Comparison of ENCODE assay signal across 10 cellular contexts in genomic region chr2:11539317-11540147, GRCh38. TPM values are rescaled to one million over a fixed set of nuclear protein-coding genes. Genes with fewer than 3 reads are reported as not detected.
A peak's percentile ranks its signal among the peaks of the same experiment; 100 is the strongest.
DNase-seq lines count a peak whose midpoint lies in the region; ATAC-seq and TF ChIP-seq lines count a peak whose summit lies in the region.
"Had no signal": no experiment of that assay in that cellular context is flagged by ENCODE, and none has a peak within 500 bp of the region (broad histone marks: within the 10 kb centered on the region; RNA-seq: fewer than 3 reads in every experiment).

No MANE protein-coding gene starts in this region.

- intact Hi-C loops in MCF 10A (cut with micrococcal nuclease), result no loop called here

- H3K23ac ChIP-seq in mesendoderm (ENCODE audit: low read length), result no peak overlapping the region

- no peak overlapping the region for H2BK120ac ChIP-seq in mesendoderm (ENCODE audit: low read depth, low read length)

- no peak overlapping the region for H2BK15ac ChIP-seq in mesendoderm (replicated peaks; ENCODE audit: low read depth)

- peaks cover 10% of the 10 kb centered on the region for H3K27me3 Mint-ChIP-seq in MCF 10A (ENCODE audit: insufficient read depth, unreplicated experiment)
- peaks cover 55% of the 10 kb centered on the region for H3K27me3 Mint-ChIP-seq in activated T-cell treated with anti-CD3 and anti-CD28 coated beads, Interleukin-2, amount 50 U/mL, for 72 hours (ENCODE audit: low read depth)

- peak overlapping the region; percentile 1 for H3K9ac ChIP-seq in mesendoderm (ENCODE audit: low read length)

- peak overlapping the region; percentile 68 for H3K56ac ChIP-seq in mesendoderm (ENCODE audit: low read length)

- no peak for TF ChIP-seq CTCF in MCF 10A (IDR thresholded peaks at IDR 0.05; ENCODE audit: unreplicated experiment)
- TF ChIP-seq CTCF in omental fat pad (IDR thresholded peaks at IDR 0.05), result no peak

- no peaks in the 10 kb centered on the region for H3K36me3 ChIP-seq in mesendoderm (ENCODE audit: control insufficient read depth, insufficient read depth, low read length)
- H3K36me3 ChIP-seq: neutrophil had no signal

- H3K36me3 Mint-ChIP-seq in MCF 10A (ENCODE audit: insufficient read depth, unreplicated experiment), result no peaks in the 10 kb centered on the region
- H3K36me3 Mint-ChIP-seq in activated T-cell treated with anti-CD3 and anti-CD28 coated beads, Interleukin-2, amount 50 U/mL, for 72 hours (ENCODE audit: insufficient read depth in 2 of 2), result no peaks in the 10 kb centered on the region

- no CpG with 5 or more reads among the region's 18 CpGs for WGBS in mesendoderm (ENCODE audit: extremely low coverage, insufficient coverage, low lambda C conversion rate)

- H2BK5ac ChIP-seq in mesendoderm (ENCODE audit: low read length), result no peak overlapping the region

- peak overlapping the region; percentile 69 for H3K4me3 Mint-ChIP-seq in MCF 10A (ENCODE audit: unreplicated experiment)
- no peak overlapping the region for H3K4me3 Mint-ChIP-seq in activated T-cell treated with anti-CD3 and anti-CD28 coated beads, Interleukin-2, amount 50 U/mL, for 72 hours
- H3K4me3 Mint-ChIP-seq: B cell had no signal

- H4K5ac ChIP-seq in mesendoderm (ENCODE audit: low read length), result no peak overlapping the region

- H4K8ac ChIP-seq in mesendoderm (ENCODE audit: low read depth, low read length), result no peak overlapping the region

- no peak overlapping the region for H3K4ac ChIP-seq in mesendoderm (ENCODE audit: low read depth, low read length)

- no peaks in the 10 kb centered on the region for H3K79me1 ChIP-seq in mesendoderm (ENCODE audit: low read length)

- peak; percentile 90 for DNase-seq in COR-L47 (lab: John Stamatoyannopoulos, UW)
- peak; percentile 92 for DNase-seq in NCI-H2029 (lab: John Stamatoyannopoulos, UW)
- peak; percentile 56 for DNase-seq in MCF 10A (ENCODE audit: unreplicated experiment)
- DNase-seq in mesendoderm, result peak; percentile 77
- DNase-seq in SIG-M5 (lab: John Stamatoyannopoulos, UW), result no peak
- no peak for DNase-seq in activated T-cell treated with anti-CD3 and anti-CD28 coated beads, Interleukin-2, amount 50 U/mL, for 72 hours
- DNase-seq in omental fat pad (ENCODE audit: low spot score), result no peak

- H3K4me2 ChIP-seq in mesendoderm (ENCODE audit: low read length), result no peak overlapping the region

- ATAC-seq in activated T-cell treated with anti-CD3 and anti-CD28 coated beads, Interleukin-2, amount 50 U/mL, for 72 hours (replicated peaks in 1 of 2), result no peak
- ATAC-seq in omental fat pad (ENCODE audit: low FRiP score) (no peak), GM21737 (IDR thresholded peaks at IDR 0.05; ENCODE audit: unreplicated experiment) (no peak)

- H3K4me1 ChIP-seq in mesendoderm (ENCODE audit: control insufficient read depth, low read depth, low read length), result peaks cover 22% of the 10 kb centered on the region

- H3K79me2 ChIP-seq in mesendoderm (ENCODE audit: control insufficient read depth, insufficient read depth, low read length), result no peaks in the 10 kb centered on the region

- no peak overlapping the region for H3K18ac ChIP-seq in mesendoderm (ENCODE audit: low read length)

- H2AK5ac ChIP-seq in mesendoderm (ENCODE audit: low read length), result no peak overlapping the region

- H3K27me3 ChIP-seq in mesendoderm (ENCODE audit: insufficient read depth, low read length, poor library complexity), result no peaks in the 10 kb centered on the region

- CTCF ChIA-PET in MCF 10A (lab: Yijun Ruan, JAX), result interaction anchor here (0.5 to 2.1 kb wide), 8 partner anchors 14 to 569 kb away, joined by 3 to 10 read pairs (median 4); no protein-coding TSS in a partner anchor

- H3K4me1 Mint-ChIP-seq in MCF 10A (ENCODE audit: insufficient read depth, unreplicated experiment), result peaks cover 42% of the 10 kb centered on the region
- no peaks in the 10 kb centered on the region for H3K4me1 Mint-ChIP-seq in activated T-cell treated with anti-CD3 and anti-CD28 coated beads, Interleukin-2, amount 50 U/mL, for 72 hours (ENCODE audit: low read depth)
- H3K4me1 Mint-ChIP-seq: B cell had no signal

- no TSS peak for BruUV-seq in MCF 10A (replicated peaks; lab: Mats Ljungman, UMichigan)

- peak overlapping the region; percentile 2 for H3K27ac ChIP-seq in mesendoderm (ENCODE audit: low read depth, low read length)
- H3K27ac ChIP-seq: neutrophil had no signal

- no peaks in the 10 kb centered on the region for H3K9me3 Mint-ChIP-seq in MCF 10A (ENCODE audit: unreplicated experiment)
- no peaks in the 10 kb centered on the region for H3K9me3 Mint-ChIP-seq in activated T-cell treated with anti-CD3 and anti-CD28 coated beads, Interleukin-2, amount 50 U/mL, for 72 hours

- H3K27ac Mint-ChIP-seq in MCF 10A (ENCODE audit: low read depth, unreplicated experiment), result peak overlapping the region; percentile 3
- H3K27ac Mint-ChIP-seq in activated T-cell treated with anti-CD3 and anti-CD28 coated beads, Interleukin-2, amount 50 U/mL, for 72 hours, result no peak overlapping the region
- H3K27ac Mint-ChIP-seq: B cell had no signal

- POLR2A ChIA-PET in MCF 10A (lab: Yijun Ruan, JAX), result interaction anchor here (0.8 to 1.4 kb wide), 6 partner anchors 11 to 73 kb away, joined by 3 to 5 read pairs (median 3); partner anchors contain the start of gene E2F6

- H3K4me3 ChIP-seq in mesendoderm (ENCODE audit: low read length), result no peak overlapping the region

RNA-seq across cellular contexts. Expression of gene GREB1, which starts 5.7 kb away (rescaled TPM):
- total RNA-seq in MCF 10A (2022), result 1.7 and 2.3 TPM in 2 replicates
- polyA plus RNA-seq in mesendoderm (2013, experiment 1 of 2), result 9.8 TPM
- 10.4 TPM for polyA plus RNA-seq in mesendoderm (2013, experiment 2 of 2)
- total RNA-seq in activated T-cell treated with anti-CD3 and anti-CD28 coated beads, Interleukin-2, amount 50 U/mL, for 72 hours, result 1 to 10 TPM; 2.2 to 2.4 TPM
- 10 to 100 TPM in 1 of 4 donors, 1 to 10 TPM in 3; 1.9 to 12.4 (median 4.1) TPM for total RNA-seq in omental fat pad

Comparison
In these comparisons a context has a peak if more than half of its experiments do, and no peak if none do; other contexts are left out.
1. DNase-seq: peak in COR-L47 (single experiment), NCI-H2029 (single experiment), MCF 10A (single experiment) and mesendoderm (single experiment); none in SIG-M5 (single experiment), activated T-cell treated with anti-CD3 and anti-CD28 coated beads, Interleukin-2, amount 50 U/mL, for 72 hours (0 of 2) and omental fat pad (single experiment).